ENCODE assay signal across 1 cellular context in the genomic region with DNA sequence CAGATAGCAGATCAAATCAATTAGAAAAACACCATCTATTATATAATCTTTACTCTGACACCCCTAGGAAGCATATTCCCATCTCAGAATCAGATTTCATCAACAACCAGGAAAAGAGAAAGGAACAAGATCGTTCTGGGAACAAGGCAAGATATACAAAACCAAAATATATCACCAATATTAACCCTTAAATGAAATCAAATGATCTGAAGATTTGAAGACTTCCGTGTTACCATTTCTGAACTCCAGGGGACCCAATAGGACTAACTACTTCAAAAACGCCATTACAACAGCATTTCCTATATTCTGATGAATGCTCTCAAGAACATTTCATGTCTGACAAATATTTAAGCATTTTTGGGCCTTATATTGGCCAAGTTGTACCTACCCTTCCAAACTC.
TF ChIP-seq lines count a peak whose summit lies in the region.

No MANE protein-coding gene starts in this region.

TF ChIP-seq in GM23338, 12 proteins besides CTCF, POLR2A, EP300 and RAD21 (continued from another document):
- TF ChIP-seq ZNF462 (CRISPR knock-in tag; IDR thresholded peaks at IDR 0.05) = no peak
